Comparison of ENCODE assay signal across 18 cellular contexts in the genomic region with DNA sequence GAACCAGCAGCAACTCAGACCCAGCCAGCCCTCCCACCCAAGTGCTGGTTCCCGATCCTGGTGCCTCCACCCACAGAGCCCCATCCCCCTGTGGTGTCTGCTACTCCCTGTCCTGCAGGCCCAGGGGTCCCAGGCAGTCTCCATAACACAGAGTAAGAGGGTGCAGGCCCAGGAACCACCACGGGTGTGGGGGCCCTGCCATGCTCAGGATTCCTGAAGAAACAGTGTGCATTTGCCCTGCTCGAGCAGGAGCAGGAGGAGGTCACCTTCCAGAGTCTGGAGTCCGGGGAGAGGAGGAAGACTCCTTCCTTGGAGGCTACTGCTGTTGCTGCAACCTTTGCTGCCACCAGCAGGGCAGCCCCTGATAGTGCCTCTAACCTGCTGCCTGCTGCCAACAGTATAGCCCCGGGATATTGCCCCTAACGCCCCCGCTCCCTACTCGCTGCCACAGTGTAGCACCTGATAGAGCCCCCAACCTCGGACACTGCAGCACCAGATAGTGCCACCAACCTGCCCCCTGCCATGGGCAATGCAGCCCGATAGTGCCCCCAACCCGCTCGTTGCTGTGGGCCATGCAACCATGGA. TPM values are rescaled to one million over a fixed set of nuclear protein-coding genes. Genes with fewer than 3 reads are reported as not detected.
DNase-seq lines count a peak whose midpoint lies in the region; ATAC-seq and TF ChIP-seq lines count a peak whose summit lies in the region.
"Had no signal": no experiment of that assay in that cellular context is flagged by ENCODE, and none has a peak within 500 bp of the region (broad histone marks: within the 10 kb centered on the region; RNA-seq: fewer than 3 reads in every experiment).

No MANE protein-coding gene starts in this region.

- H3K27ac Mint-ChIP-seq in MCF 10A (ENCODE audit: low read depth, unreplicated experiment) = no peak overlapping the region
- H3K27ac Mint-ChIP-seq: CD4-positive, alpha-beta memory T cell had no signal

- H3K36me3 ChIP-seq in breast epithelium (no peaks in the 10 kb centered on the region), esophagus muscularis mucosa (no peaks in the 10 kb centered on the region), aorta (ENCODE audit: control insufficient read depth in 1 of 2, insufficient read depth in 2 of 2, low read length in 1 of 2) (no peaks in the 10 kb centered on the region)
- H3K36me3 ChIP-seq: suprapubic skin had no signal

- H3K4me3 Mint-ChIP-seq in MCF 10A (ENCODE audit: unreplicated experiment) = no peak overlapping the region
- H3K4me3 Mint-ChIP-seq: CD4-positive, alpha-beta memory T cell had no signal

- in situ Hi-C loops in SK-MEL-5 (cut with HindIII; ENCODE audit: low pct_unique_long_range_greater_than_20kb, low sequenced_read_pairs) = no loop called here

- H3K4me1 ChIP-seq in breast epithelium (no peaks in the 10 kb centered on the region), esophagus muscularis mucosa (no peaks in the 10 kb centered on the region), aorta (ENCODE audit: control insufficient read depth in 1 of 2, insufficient read depth in 2 of 2, low read length in 2 of 2) (no peaks in the 10 kb centered on the region)
- H3K4me1 ChIP-seq: suprapubic skin had no signal

- H3K9me3 Mint-ChIP-seq in MCF 10A (ENCODE audit: unreplicated experiment) = no peaks in the 10 kb centered on the region
- H3K9me3 Mint-ChIP-seq: CD4-positive, alpha-beta memory T cell had no signal

- POLR2A ChIA-PET in MCF 10A (lab: Yijun Ruan, JAX) = no interaction called here

- H3K9me3 ChIP-seq in breast epithelium = no peaks in the 10 kb centered on the region
- H3K9me3 ChIP-seq in esophagus muscularis mucosa = no peaks in the 10 kb centered on the region
- H3K9me3 ChIP-seq in aorta (ENCODE audit: control insufficient read depth, low read length) = no peaks in the 10 kb centered on the region
- H3K9me3 ChIP-seq: suprapubic skin had no signal

- TF ChIP-seq CTCF in MCF 10A (IDR thresholded peaks at IDR 0.05; ENCODE audit: unreplicated experiment) = no peak
- no peak for TF ChIP-seq CTCF in breast epithelium (IDR thresholded peaks at IDR 0.05)
- TF ChIP-seq CTCF in esophagus muscularis mucosa (IDR thresholded peaks at IDR 0.05) = no peak

- no peaks in the 10 kb centered on the region for H3K27me3 Mint-ChIP-seq in MCF 10A (ENCODE audit: insufficient read depth, unreplicated experiment)

- TF ChIP-seq POLR2A in breast epithelium (IDR thresholded peaks at IDR 0.05) (no peak), esophagus muscularis mucosa (IDR thresholded peaks at IDR 0.05; ENCODE audit: low read depth) (no peak)

- peak; percentile 23 for DNase-seq in MCF 10A (ENCODE audit: unreplicated experiment)
- DNase-seq in breast epithelium (ENCODE audit: low spot score in 2 of 2) = no peak
- peak; percentile 20 for DNase-seq in SK-MEL-5 (ENCODE audit: low read depth, low spot score)
- peak; percentile 53 for DNase-seq in esophagus muscularis mucosa (ENCODE audit: extremely low spot score)
- no peak for DNase-seq in aorta
- DNase-seq in SIG-M5 (lab: John Stamatoyannopoulos, UW) = no peak
- no peak for DNase-seq in COLO829 (ENCODE audit: low spot score)
- DNase-seq: activated effector memory CD4-positive, alpha-beta T cell treated with Interleukin-2 at 50 U/mL for 16 hours; amygdala; CD4-positive, alpha-beta memory T cell; dermis blood vessel endothelial cell; left ventricle myocardium superior; NCI-H1436 treated with DMSO at 0.1 percent for 48 hours; NCI-H510A had no signal

- H3K27ac ChIP-seq in breast epithelium (no peak overlapping the region), esophagus muscularis mucosa (replicated peaks in 1 of 4) (no peak overlapping the region), aorta (ENCODE audit: low read depth in 1 of 2, low read length in 2 of 2) (no peak overlapping the region)
- H3K27ac ChIP-seq: suprapubic skin had no signal

- ATAC-seq in aorta (ENCODE audit: low FRiP score) (peak; percentile 24), HG03520 (IDR thresholded peaks at IDR 0.05; ENCODE audit: unreplicated experiment) (no peak)
- ATAC-seq: left ventricle myocardium superior had no signal

- WGBS in esophagus muscularis mucosa = 85% methylated on average over 8 of the region's 12 CpGs
- WGBS in aorta, 2 donors = 90% methylated on average over 12 of the region's 12 CpGs

- H3K36me3 Mint-ChIP-seq in MCF 10A (ENCODE audit: insufficient read depth, unreplicated experiment) = no peaks in the 10 kb centered on the region
- H3K36me3 Mint-ChIP-seq: CD4-positive, alpha-beta memory T cell had no signal

- no peak overlapping the region for H3K4me3 ChIP-seq in breast epithelium
- no peak overlapping the region for H3K4me3 ChIP-seq in esophagus muscularis mucosa
- no peak overlapping the region for H3K4me3 ChIP-seq in aorta (ENCODE audit: low read length in 2 of 2)
- H3K4me3 ChIP-seq: suprapubic skin had no signal

- peaks cover 7% of the 10 kb centered on the region for H3K4me1 Mint-ChIP-seq in MCF 10A (ENCODE audit: insufficient read depth, unreplicated experiment)
- H3K4me1 Mint-ChIP-seq: CD4-positive, alpha-beta memory T cell had no signal

- no peak for TF ChIP-seq EP300 in esophagus muscularis mucosa (IDR thresholded peaks at IDR 0.05)

- intact Hi-C loops in MCF 10A (cut with micrococcal nuclease) (no loop called here), breast epithelium (cut with DNase I; ENCODE audit: low total_unique reads) (no loop called here), esophagus muscularis mucosa (cut with DNase I) (no loop called here), aorta (cut with DNase I) (no loop called here)

- no TSS peak for BruUV-seq in MCF 10A (replicated peaks; lab: Mats Ljungman, UMichigan)

- H3K27me3 ChIP-seq in breast epithelium (no peaks in the 10 kb centered on the region), esophagus muscularis mucosa (peaks cover 0 to 10% (median 0%) of the 10 kb centered on the region in 4 donors), aorta (ENCODE audit: control insufficient read depth in 1 of 2, insufficient read depth in 2 of 2, low read length in 1 of 2) (no peaks in the 10 kb centered on the region)
- H3K27me3 ChIP-seq: suprapubic skin had no signal

- CTCF ChIA-PET in MCF 10A (lab: Yijun Ruan, JAX) = interaction anchor here (1.0 kb wide), 1 partner anchor 391 kb away, joined by 3 read pairs; no protein-coding TSS in a partner anchor

RNA-seq across cellular contexts. Expression of a gene that starts 46.8 kb away (rescaled TPM):
- total RNA-seq in MCF 10A (2022) = not detected in 2 replicates
- total RNA-seq in breast epithelium = not detected
- total RNA-seq in SK-MEL-5 (2014; rRNA removed; shearing (Covaris generic)) = 0.29 and 0.37 TPM in 2 replicates
- polyA plus RNA-seq in SK-MEL-5 (2015; cell fraction: cytosol; rRNA removed) = 0.02 and 0.15 TPM in 2 replicates
- 0.27 and 1.5 TPM in 2 replicates for polyA plus RNA-seq in SK-MEL-5 (2015; cell fraction: nucleus; rRNA removed)
- under 1 TPM in 1 of 4 donors, not detected in 3; 0.06 TPM for total RNA-seq in esophagus muscularis mucosa
- not detected for total RNA-seq in aorta
- polyA plus RNA-seq in aorta = not detected
- total RNA-seq: activated CD8-positive, alpha-beta memory T cell treated with anti-CD3 and anti-CD28 coated beads for 36 hours; CD4-positive, alpha-beta memory T cell; dermis blood vessel endothelial cell; left ventricle myocardium superior; renal cortical epithelial cell had no signal
- polyA plus RNA-seq: CD4-positive, alpha-beta memory T cell had no signal

Comparison
In these comparisons a context has a peak if more than half of its experiments do, and no peak if none do; other contexts are left out.
1. DNase-seq: peak in MCF 10A (single experiment), SK-MEL-5 (single experiment) and esophagus muscularis mucosa (single experiment); none in breast epithelium (0 of 2), aorta (0 of 2), SIG-M5 (single experiment) and COLO829 (single experiment).